In genomic region chr3:118949113-118949760, GRCh38 we compare ENCODE assay signal across 22 cellular contexts.
DNase-seq lines count a peak whose midpoint lies in the region; ATAC-seq and TF ChIP-seq lines count a peak whose summit lies in the region.
"Had no signal": no experiment of that assay in that cellular context is flagged by ENCODE, and none has a peak within 500 bp of the region (broad histone marks: within the 10 kb centered on the region; RNA-seq: fewer than 3 reads in every experiment).

No MANE protein-coding gene starts in this region.

- peak overlapping the region; percentile 62 for H3K4me3 Mint-ChIP-seq in activated CD4-positive, alpha-beta T cell treated with anti-CD3 and anti-CD28 coated beads, Interleukin-2, amount 10 ng/mL, durations not matched to agents 24 days and 14 days
- H3K4me3 Mint-ChIP-seq in CD8-positive, alpha-beta memory T cell: peak overlapping the region in 6 of 7 donors; percentile 2 to 69 (median 55)
- no peak overlapping the region for H3K4me3 Mint-ChIP-seq in activated CD8-positive, alpha-beta T cell treated with anti-CD3 and anti-CD28 coated beads for 36 hours
- H3K4me3 Mint-ChIP-seq: IgD-negative memory B cell, neural progenitor cell had no signal

- no peaks in the 10 kb centered on the region for H3K9me3 ChIP-seq in CD8-positive, alpha-beta memory T cell (ENCODE audit: low read length)
- H3K9me3 ChIP-seq in right cardiac atrium (ENCODE audit: control insufficient read depth, low read length) (no peaks in the 10 kb centered on the region), right atrium auricular region (no peaks in the 10 kb centered on the region)
- H3K9me3 ChIP-seq: ascending aorta, prostate gland, uterus had no signal

- CTCF ChIA-PET in CD8-positive, alpha-beta memory T cell (lab: Charles Lee): interaction anchor here (0.9 kb wide), 1 partner anchor 85 kb away, joined by 4 read pairs; the partner anchor contains the start of gene IGSF11
- CTCF ChIA-PET in activated CD8-positive, alpha-beta T cell treated with anti-CD3 and anti-CD28 coated beads for 36 hours (lab: Charles Lee): interaction anchor here (1.2 to 1.4 kb wide), 2 partner anchors 65 to 67 kb away, joined by 3 read pairs; no protein-coding TSS in a partner anchor

- DNase-seq in activated CD4-positive, alpha-beta T cell treated with anti-CD3 and anti-CD28 coated beads, Interleukin-2, amount 10 ng/mL, durations not matched to agents 24 days and 14 days: peak; percentile 69
- DNase-seq in activated CD4-positive, alpha-beta T cell treated with anti-CD3 and anti-CD28 coated beads, Interleukin-2, amount 50 U/mL, for 4 hours: no peak
- peak in 2 of 5 donors; percentile 14 to 34 for DNase-seq in CD8-positive, alpha-beta memory T cell
- DNase-seq in activated CD8-positive, alpha-beta T cell treated with anti-CD3 and anti-CD28 coated beads for 36 hours: no peak
- DNase-seq in mesendoderm (peak; percentile 87), NCI-H146 treated with DMSO at 0.1 percent for 48 hours (lab: John Stamatoyannopoulos, UW; ENCODE audit: unreplicated experiment) (no peak), right cardiac atrium (no peak), right atrium auricular region (ENCODE audit: low spot score) (no peak)
- DNase-seq: ACHN; C1 segment of cervical spinal cord; DMS79; effector memory CD4-positive, alpha-beta T cell; midbrain; NCI-H1694 treated with DMSO at 0.1 percent for 48 hours; NCI-H510A; stimulated activated CD4-positive, alpha-beta T cell treated with anti-CD3 and anti-CD28 coated beads, Interleukin-4, amount 100 ng/mL, for 4 hours; uterus had no signal

- no peak overlapping the region for H2BK15ac ChIP-seq in mesendoderm (replicated peaks; ENCODE audit: low read depth)

- no peak overlapping the region for H4K5ac ChIP-seq in mesendoderm (ENCODE audit: low read length)

- no peak overlapping the region for H3K9ac ChIP-seq in mesendoderm (ENCODE audit: low read length)
- H3K9ac ChIP-seq: neural progenitor cell had no signal

- no CpG with 5 or more reads among the region's 1 CpG for WGBS in mesendoderm (ENCODE audit: extremely low coverage, insufficient coverage, low lambda C conversion rate)
- 86% methylated on average over 1 of the region's 1 CpG for WGBS in right cardiac atrium

- no peak overlapping the region for H2BK5ac ChIP-seq in mesendoderm (ENCODE audit: low read length)

- H3K27ac Mint-ChIP-seq in activated CD4-positive, alpha-beta T cell treated with anti-CD3 and anti-CD28 coated beads, Interleukin-2, amount 10 ng/mL, durations not matched to agents 24 days and 14 days: peak overlapping the region; percentile 23
- peak overlapping the region in 6 of 8 donors; percentile 16 to 77 (median 65) for H3K27ac Mint-ChIP-seq in CD8-positive, alpha-beta memory T cell
- H3K27ac Mint-ChIP-seq in activated CD8-positive, alpha-beta T cell treated with anti-CD3 and anti-CD28 coated beads for 36 hours: peak overlapping the region; percentile 81
- H3K27ac Mint-ChIP-seq: IgD-negative memory B cell, neural progenitor cell had no signal

- H3K79me1 ChIP-seq in mesendoderm (ENCODE audit: low read length): no peaks in the 10 kb centered on the region

- H3K56ac ChIP-seq in mesendoderm (ENCODE audit: low read length): no peak overlapping the region

- no peak for TF ChIP-seq CTCF in activated CD8-positive, alpha-beta T cell treated with anti-CD3 and anti-CD28 coated beads for 36 hours (IDR thresholded peaks at IDR 0.05)
- no peak for TF ChIP-seq CTCF in right atrium auricular region (IDR thresholded peaks at IDR 0.05)

- no peak overlapping the region for H3K4me2 ChIP-seq in mesendoderm (ENCODE audit: low read length)
- H3K4me2 ChIP-seq: neural progenitor cell had no signal

- POLR2A ChIA-PET in CD8-positive, alpha-beta memory T cell (lab: Charles Lee): no interaction called here
- POLR2A ChIA-PET in activated CD8-positive, alpha-beta T cell treated with anti-CD3 and anti-CD28 coated beads for 36 hours (lab: Charles Lee): interaction anchor here (0.6 kb wide), 1 partner anchor 20 kb away, joined by 4 read pairs; no protein-coding TSS in a partner anchor

- peaks cover 14% of the 10 kb centered on the region for H3K4me1 Mint-ChIP-seq in activated CD4-positive, alpha-beta T cell treated with anti-CD3 and anti-CD28 coated beads, Interleukin-2, amount 10 ng/mL, durations not matched to agents 24 days and 14 days
- peaks cover 20 to 31% (median 20%) of the 10 kb centered on the region in 3 donors for H3K4me1 Mint-ChIP-seq in CD8-positive, alpha-beta memory T cell
- H3K4me1 Mint-ChIP-seq in activated CD8-positive, alpha-beta T cell treated with anti-CD3 and anti-CD28 coated beads for 36 hours (ENCODE audit: low read depth): peaks cover 41% of the 10 kb centered on the region

- ATAC-seq in activated CD8-positive, alpha-beta T cell treated with anti-CD3 and anti-CD28 coated beads for 36 hours: peak; percentile 68
- ATAC-seq in right cardiac atrium: no peak

- H2AK5ac ChIP-seq in mesendoderm (ENCODE audit: low read length): no peak overlapping the region

- H3K23ac ChIP-seq in mesendoderm (ENCODE audit: low read length): no peak overlapping the region

- no peaks in the 10 kb centered on the region for H3K9me3 Mint-ChIP-seq in activated CD4-positive, alpha-beta T cell treated with anti-CD3 and anti-CD28 coated beads, Interleukin-2, amount 10 ng/mL, durations not matched to agents 24 days and 14 days
- peaks cover 0 to 3% (median 0%) of the 10 kb centered on the region in 5 donors for H3K9me3 Mint-ChIP-seq in CD8-positive, alpha-beta memory T cell
- H3K9me3 Mint-ChIP-seq in activated CD8-positive, alpha-beta T cell treated with anti-CD3 and anti-CD28 coated beads for 36 hours: no peaks in the 10 kb centered on the region

- H3K36me3 ChIP-seq in CD8-positive, alpha-beta memory T cell (ENCODE audit: insufficient read depth, low read length): no peaks in the 10 kb centered on the region
- H3K36me3 ChIP-seq in mesendoderm (ENCODE audit: control insufficient read depth, insufficient read depth, low read length) (no peaks in the 10 kb centered on the region), right atrium auricular region (no peaks in the 10 kb centered on the region)
- H3K36me3 ChIP-seq: ascending aorta, neural progenitor cell, prostate gland, uterus had no signal

- H3K27me3 ChIP-seq in CD8-positive, alpha-beta memory T cell (ENCODE audit: insufficient read depth, low read length, poor library complexity, severe bottlenecking): no peaks in the 10 kb centered on the region
- H3K27me3 ChIP-seq in mesendoderm (ENCODE audit: insufficient read depth, low read length, poor library complexity) (no peaks in the 10 kb centered on the region), right cardiac atrium (ENCODE audit: control insufficient read depth, insufficient read depth) (no peaks in the 10 kb centered on the region), right atrium auricular region (no peaks in the 10 kb centered on the region)
- H3K27me3 ChIP-seq: ascending aorta, neural progenitor cell, uterus had no signal

- peaks cover 29% of the 10 kb centered on the region for H3K4me1 ChIP-seq in CD8-positive, alpha-beta memory T cell (ENCODE audit: insufficient read depth, low read length)
- H3K4me1 ChIP-seq in mesendoderm (ENCODE audit: control insufficient read depth, low read depth, low read length) (no peaks in the 10 kb centered on the region), right cardiac atrium (ENCODE audit: control insufficient read depth, insufficient read depth, low read length) (no peaks in the 10 kb centered on the region), right atrium auricular region (no peaks in the 10 kb centered on the region)
- H3K4me1 ChIP-seq: ascending aorta, prostate gland, uterus had no signal

- no peak overlapping the region for H3K4ac ChIP-seq in mesendoderm (ENCODE audit: low read depth, low read length)

- H3K18ac ChIP-seq in mesendoderm (ENCODE audit: low read length): no peak overlapping the region

- intact Hi-C loops in activated CD4-positive, alpha-beta T cell treated with anti-CD3 and anti-CD28 coated beads, Interleukin-2, amount 10 ng/mL, durations not matched to agents 24 days and 14 days (cut with micrococcal nuclease): no loop called here
- intact Hi-C loops in activated CD8-positive, alpha-beta T cell treated with anti-CD3 and anti-CD28 coated beads for 36 hours (cut with micrococcal nuclease): loop anchor here (10.0 kb wide), 1 partner anchor 86 kb away; the partner anchor contains the start of gene IGSF11
- intact Hi-C loops in right cardiac atrium (cut with DNase I): no loop called here

- peaks cover 3% of the 10 kb centered on the region for H3K27me3 Mint-ChIP-seq in activated CD4-positive, alpha-beta T cell treated with anti-CD3 and anti-CD28 coated beads, Interleukin-2, amount 10 ng/mL, durations not matched to agents 24 days and 14 days
- peaks cover 0 to 1% of the 10 kb centered on the region in 2 donors for H3K27me3 Mint-ChIP-seq in CD8-positive, alpha-beta memory T cell
- no peaks in the 10 kb centered on the region for H3K27me3 Mint-ChIP-seq in activated CD8-positive, alpha-beta T cell treated with anti-CD3 and anti-CD28 coated beads for 36 hours

- H3K27ac ChIP-seq in CD8-positive, alpha-beta memory T cell (ENCODE audit: low read depth, low read length): no peak overlapping the region
- no peak overlapping the region for H3K27ac ChIP-seq in mesendoderm (ENCODE audit: low read depth, low read length)
- no peak overlapping the region for H3K27ac ChIP-seq in right cardiac atrium (ENCODE audit: low read length)
- H3K27ac ChIP-seq in right atrium auricular region: no peak overlapping the region
- H3K27ac ChIP-seq: ascending aorta, neural progenitor cell, prostate gland, RWPE1, uterus had no signal

- peaks cover 4% of the 10 kb centered on the region for H3K36me3 Mint-ChIP-seq in activated CD4-positive, alpha-beta T cell treated with anti-CD3 and anti-CD28 coated beads, Interleukin-2, amount 10 ng/mL, durations not matched to agents 24 days and 14 days (ENCODE audit: low read depth)
- peaks cover 0 to 4% (median 0%) of the 10 kb centered on the region in 3 donors for H3K36me3 Mint-ChIP-seq in CD8-positive, alpha-beta memory T cell
- H3K36me3 Mint-ChIP-seq in activated CD8-positive, alpha-beta T cell treated with anti-CD3 and anti-CD28 coated beads for 36 hours (ENCODE audit: low read depth): no peaks in the 10 kb centered on the region
- H3K36me3 Mint-ChIP-seq: IgD-negative memory B cell, neural progenitor cell had no signal

- H3K4me3 ChIP-seq in CD8-positive, alpha-beta memory T cell (ENCODE audit: low read length): peak overlapping the region; percentile 1
- H3K4me3 ChIP-seq in mesendoderm (ENCODE audit: low read length) (no peak overlapping the region), right cardiac atrium (ENCODE audit: low read length) (no peak overlapping the region), right atrium auricular region (no peak overlapping the region)
- H3K4me3 ChIP-seq: ascending aorta, neural progenitor cell, prostate gland, uterus had no signal

- no peak overlapping the region for H2BK120ac ChIP-seq in mesendoderm (ENCODE audit: low read depth, low read length)

- no peaks in the 10 kb centered on the region for H3K79me2 ChIP-seq in mesendoderm (ENCODE audit: control insufficient read depth, insufficient read depth, low read length)

- no peak overlapping the region for H4K8ac ChIP-seq in mesendoderm (ENCODE audit: low read depth, low read length)

Comparison
In these comparisons a context has a peak if more than half of its experiments do, and no peak if none do; other contexts are left out.
1. DNase-seq: peak in activated CD4-positive, alpha-beta T cell treated with anti-CD3 and anti-CD28 coated beads, Interleukin-2, amount 10 ng/mL, durations not matched to agents 24 days and 14 days (single experiment) and mesendoderm (single experiment); none in activated CD4-positive, alpha-beta T cell treated with anti-CD3 and anti-CD28 coated beads, Interleukin-2, amount 50 U/mL, for 4 hours (0 of 2), activated CD8-positive, alpha-beta T cell treated with anti-CD3 and anti-CD28 coated beads for 36 hours (single experiment), NCI-H146 treated with DMSO at 0.1 percent for 48 hours (single experiment), right cardiac atrium (0 of 3) and right atrium auricular region (single experiment).
2. H3K27ac Mint-ChIP-seq: peak in every context shown above with its lines; median percentile 81 in activated CD8-positive, alpha-beta T cell treated with anti-CD3 and anti-CD28 coated beads for 36 hours; 65 in CD8-positive, alpha-beta memory T cell; 23 in activated CD4-positive, alpha-beta T cell treated with anti-CD3 and anti-CD28 coated beads, Interleukin-2, amount 10 ng/mL, durations not matched to agents 24 days and 14 days.